Comparison of ENCODE assay signal across 27 cellular contexts in genomic region chr1:183161391-183161790, GRCh38. TPM values are rescaled to one million over a fixed set of nuclear protein-coding genes. Genes with fewer than 3 reads are reported as not detected.
DNase-seq lines count a peak whose midpoint lies in the region; ATAC-seq, FAIRE-seq and TF ChIP-seq lines count a peak whose summit lies in the region.
"Had no signal": no experiment of that assay in that cellular context is flagged by ENCODE, and none has a peak within 500 bp of the region (broad histone marks: within the 10 kb centered on the region; RNA-seq: fewer than 3 reads in every experiment).

No MANE protein-coding gene starts in this region.

- peak overlapping the region; percentile 100 for H3K27ac ChIP-seq in mammary epithelial cell (ENCODE audit: insufficient read depth, low read depth, low read length)
- peak overlapping the region; percentile 99 for H3K27ac ChIP-seq in epithelial cell of prostate
- no peak overlapping the region for H3K27ac ChIP-seq in trophoblast cell (ENCODE audit: low read depth, low read length)
- H3K27ac ChIP-seq: BLaER1 treated with 17β-estradiol and CSF1 and Interleukin-3, amounts not matched to agents 10 nM and 100 nM; Peyer's patch; SJCRH30 had no signal

- peak overlapping the region; percentile 16 for H2BK5ac ChIP-seq in trophoblast cell (ENCODE audit: low read depth, low read length, poor library complexity)

- H4K20me1 ChIP-seq in mammary epithelial cell (ENCODE audit: insufficient read depth, low read length) = no peaks in the 10 kb centered on the region
- H4K20me1 ChIP-seq: BLaER1 treated with 17β-estradiol and CSF1 and Interleukin-3, amounts not matched to agents 10 nM and 100 nM had no signal

- FAIRE-seq in RCC 7860 (lab: Jason Lieb, UNC) = no peak
- FAIRE-seq: GM12891, GM19239, H54, HepG2, K562 had no signal

- H3K4me3 ChIP-seq in mammary epithelial cell (replicated peaks in 1 of 3; ENCODE audit: insufficient read depth in 1 of 3, low read depth in 2 of 3, low read length in 3 of 3) = no peak overlapping the region
- no peak overlapping the region for H3K4me3 ChIP-seq in trophoblast cell (ENCODE audit: low read depth, low read length)
- H3K4me3 ChIP-seq in mucosa of descending colon = no peak overlapping the region
- H3K4me3 ChIP-seq: BLaER1 treated with 17β-estradiol and CSF1 and Interleukin-3, amounts not matched to agents 10 nM and 100 nM; K562; Peyer's patch; SJCRH30 had no signal

- H3K18ac ChIP-seq in trophoblast cell (ENCODE audit: low read length) = no peak overlapping the region

- no peak overlapping the region for H3K4me3 Mint-ChIP-seq in MCF 10A (ENCODE audit: unreplicated experiment)
- H3K4me3 Mint-ChIP-seq: CD8-positive, alpha-beta T cell had no signal

- H3K9me3 ChIP-seq in mammary epithelial cell (replicated peaks; ENCODE audit: insufficient read depth, low read length) (no peaks in the 10 kb centered on the region), trophoblast cell (ENCODE audit: insufficient read depth, low read depth, low read length) (peaks cover 3% of the 10 kb centered on the region), mucosa of descending colon (no peaks in the 10 kb centered on the region)
- H3K9me3 ChIP-seq: Caco-2, Peyer's patch, SJCRH30 had no signal

- peak; percentile 39 for DNase-seq in mammary epithelial cell
- DNase-seq in MCF 10A (ENCODE audit: unreplicated experiment) = no peak
- DNase-seq in RCC 7860 (ENCODE audit: low spot score) = peak; percentile 64
- no peak for DNase-seq in epithelial cell of prostate (ENCODE audit: low read depth, low spot score)
- peak; percentile 17 to 66 for DNase-seq in trophoblast cell
- DNase-seq in KBM-7 = no peak
- DNase-seq in mucosa of descending colon = no peak
- DNase-seq in OCI-M2 (lab: John Stamatoyannopoulos, UW; ENCODE audit: unreplicated experiment) = no peak
- DNase-seq: Caco-2; CD8-positive, alpha-beta T cell; EL; GF-D8; MM.1S; NCI-H1694 treated with DMSO at 0.1 percent for 48 hours; NCI-H2081; NCI-H2227 treated with DMSO at 0.1 percent for 48 hours; NCI-H526 treated with DMSO at 0.1 percent for 48 hours; Peyer's patch; SJCRH30 had no signal

- H2BK12ac ChIP-seq in trophoblast cell (ENCODE audit: low read length) = peak overlapping the region; percentile 86

- peak overlapping the region; percentile 92 for H2AK5ac ChIP-seq in trophoblast cell (ENCODE audit: low read length)

- intact Hi-C loops in mammary epithelial cell (cut with micrococcal nuclease) (no loop called here), MCF 10A (cut with micrococcal nuclease) (no loop called here), mucosa of descending colon (cut with DNase I, micrococcal nuclease) (no loop called here)

- no peak overlapping the region for H3K14ac ChIP-seq in trophoblast cell (ENCODE audit: low read length)

- no peak overlapping the region for H3K4ac ChIP-seq in trophoblast cell (ENCODE audit: low read depth, low read length)

- H2AFZ ChIP-seq in mammary epithelial cell (ENCODE audit: low read depth, low read length) (no peak overlapping the region), trophoblast cell (ENCODE audit: insufficient read depth, low read length, poor library complexity) (no peak overlapping the region)

- H3K9ac ChIP-seq in mammary epithelial cell (ENCODE audit: insufficient read depth, low read length) = no peak overlapping the region
- H3K9ac ChIP-seq in trophoblast cell (ENCODE audit: low read length) = no peak overlapping the region
- H3K9ac ChIP-seq: BLaER1 treated with 17β-estradiol and CSF1 and Interleukin-3, amounts not matched to agents 10 nM and 100 nM had no signal

- H3K27ac Mint-ChIP-seq in MCF 10A (ENCODE audit: low read depth, unreplicated experiment) = no peak overlapping the region
- H3K27ac Mint-ChIP-seq: CD8-positive, alpha-beta T cell had no signal

- no peak overlapping the region for H4K12ac ChIP-seq in trophoblast cell (ENCODE audit: low read depth, low read length)

- POLR2A ChIA-PET in MCF 10A (lab: Yijun Ruan, JAX) = interaction anchor here (0.7 to 8.0 kb wide), 10 partner anchors 12 to 597 kb away, joined by 3 to 69 read pairs (median 6); partner anchors contain the start of gene LAMC2

- H3K27me3 ChIP-seq in mammary epithelial cell (ENCODE audit: insufficient read depth, low read length) = no peaks in the 10 kb centered on the region
- no peaks in the 10 kb centered on the region for H3K27me3 ChIP-seq in trophoblast cell (ENCODE audit: insufficient read depth, low read length)
- H3K27me3 ChIP-seq: BLaER1 treated with 17β-estradiol and CSF1 and Interleukin-3, amounts not matched to agents 10 nM and 100 nM; Peyer's patch; SJCRH30 had no signal

- no TSS peak for BruUV-seq in mammary epithelial cell (replicated peaks; lab: Mats Ljungman, UMichigan)
- BruUV-seq in MCF 10A (replicated peaks; lab: Mats Ljungman, UMichigan) = no TSS peak

- TF ChIP-seq CTCF in mammary epithelial cell (conservative IDR thresholded peaks at IDR 0.05 in 1 of 2, IDR thresholded peaks at IDR 0.05 in 1 of 2; ENCODE audit: extremely low read depth in 1 of 2, insufficient read depth in 1 of 2, low read depth in 1 of 2, low read length in 2 of 2) (no peak), MCF 10A (IDR thresholded peaks at IDR 0.05; ENCODE audit: unreplicated experiment) (no peak), mucosa of descending colon (IDR thresholded peaks at IDR 0.05) (no peak)

- in situ Hi-C loops in mammary epithelial cell (cut with MboI; ENCODE audit: low sequenced_read_pairs in 2 of 2) (no loop called here), KBM-7 (cut with MboI; ENCODE audit: low pct_unique_long_range_greater_than_20kb, low sequenced_read_pairs) (no loop called here)

- H3K23ac ChIP-seq in trophoblast cell (ENCODE audit: low read length) = no peak overlapping the region

- no peak overlapping the region for H4K91ac ChIP-seq in trophoblast cell (ENCODE audit: low read depth, low read length)

- H3K9me3 Mint-ChIP-seq in MCF 10A (ENCODE audit: unreplicated experiment) = no peaks in the 10 kb centered on the region
- H3K9me3 Mint-ChIP-seq: CD8-positive, alpha-beta T cell had no signal

- H2BK120ac ChIP-seq in trophoblast cell (ENCODE audit: insufficient read depth, low read length, poor library complexity) = no peak overlapping the region

- peaks cover 29% of the 10 kb centered on the region for H3K4me1 Mint-ChIP-seq in MCF 10A (ENCODE audit: insufficient read depth, unreplicated experiment)

- ATAC-seq in mucosa of descending colon = no peak
- ATAC-seq: CD8-positive, alpha-beta T cell; HepG2; K562; Right ventricle myocardium inferior; SK-N-SH treated with all-trans-retinoic acid at 6 μM for 48 hours had no signal

- peaks cover 6% of the 10 kb centered on the region for H3K36me3 Mint-ChIP-seq in MCF 10A (ENCODE audit: insufficient read depth, unreplicated experiment)
- H3K36me3 Mint-ChIP-seq: CD8-positive, alpha-beta T cell had no signal

- dilution Hi-C loops in mammary epithelial cell (cut with HindIII; ENCODE audit: low sequenced_read_pairs) = no loop called here

- H3K4me1 ChIP-seq in mammary epithelial cell (ENCODE audit: insufficient read depth, low read length) (peaks cover 59% of the 10 kb centered on the region), trophoblast cell (ENCODE audit: control insufficient read depth in 1 of 2, insufficient read depth in 2 of 2, low read length in 2 of 2) (peaks cover 7 to 19% of the 10 kb centered on the region in 2 experiments), mucosa of descending colon (ENCODE audit: low read depth) (no peaks in the 10 kb centered on the region)
- H3K4me1 ChIP-seq: Peyer's patch had no signal

- CTCF ChIA-PET in mammary epithelial cell (lab: Charles Lee; ENCODE audit: low non-redundant PET) (no interaction called here), MCF 10A (lab: Yijun Ruan, JAX) (interaction anchor here (0.6 to 2.0 kb wide), 8 partner anchors 13 to 199 kb away, joined by 3 to 8 read pairs (median 3); no protein-coding TSS in a partner anchor)

- H3K79me2 ChIP-seq in mammary epithelial cell (ENCODE audit: insufficient read depth, low read length) (no peaks in the 10 kb centered on the region), trophoblast cell (ENCODE audit: control insufficient read depth, insufficient read depth, low read length, poor library complexity) (no peaks in the 10 kb centered on the region)

- no peaks in the 10 kb centered on the region for H3K36me3 ChIP-seq in mammary epithelial cell (ENCODE audit: insufficient read depth, low read length)
- H3K36me3 ChIP-seq in trophoblast cell (ENCODE audit: control insufficient read depth in 1 of 2, insufficient read depth in 2 of 2, low read length in 2 of 2) = no peaks in the 10 kb centered on the region
- H3K36me3 ChIP-seq in mucosa of descending colon (ENCODE audit: low read depth) = no peaks in the 10 kb centered on the region
- H3K36me3 ChIP-seq: BLaER1 treated with 17β-estradiol and CSF1 and Interleukin-3, amounts not matched to agents 10 nM and 100 nM; Peyer's patch; SJCRH30 had no signal

- WGBS in mammary epithelial cell (ENCODE audit: low coverage, missing lambda C conversion rate) = 70% methylated on average over 3 of the region's 3 CpGs
- no CpG with 5 or more reads among the region's 3 CpGs for WGBS in trophoblast cell (ENCODE audit: extremely low coverage, insufficient coverage, insufficient read length)

- H3K4me2 ChIP-seq in mammary epithelial cell (ENCODE audit: insufficient read depth, low read depth, low read length) (no peak overlapping the region), trophoblast cell (ENCODE audit: low read length) (no peak overlapping the region)
- H3K4me2 ChIP-seq: BLaER1 treated with 17β-estradiol and CSF1 and Interleukin-3, amounts not matched to agents 10 nM and 100 nM had no signal

- no peak overlapping the region for H4K8ac ChIP-seq in trophoblast cell (ENCODE audit: low read depth, low read length)

- H3K79me1 ChIP-seq in trophoblast cell (ENCODE audit: low read length) = peaks cover 5% of the 10 kb centered on the region

- no peaks in the 10 kb centered on the region for H3K27me3 Mint-ChIP-seq in MCF 10A (ENCODE audit: insufficient read depth, unreplicated experiment)

RNA-seq across cellular contexts. Expression of gene LAMC2, which starts 24.7 kb away (rescaled TPM):
- total RNA-seq in mammary epithelial cell (1,000 to 10,000 TPM; 1,201 to 2,277 TPM), MCF 10A (2022) (751 and 884 TPM in 2 replicates), mucosa of descending colon (10 to 100 TPM; 16.3 to 36.9 (median 31.0) TPM)
- polyA plus RNA-seq in mammary epithelial cell = 1,668 TPM
- polyA minus RNA-seq in mammary epithelial cell = 2,109 TPM
- 22.9 and 24.7 TPM in 2 replicates for polyA plus RNA-seq in trophoblast cell (2013)
- total RNA-seq: CD8-positive, alpha-beta T cell; HepG2 had no signal

Comparison
In these comparisons a context has a peak if more than half of its experiments do, and no peak if none do; other contexts are left out.
1. DNase-seq: peak in mammary epithelial cell (single experiment), RCC 7860 (single experiment) and trophoblast cell (2 of 2); none in MCF 10A (single experiment), epithelial cell of prostate (single experiment), KBM-7 (single experiment), mucosa of descending colon (0 of 3) and OCI-M2 (single experiment).
2. RNA of gene LAMC2, which starts 24.7 kb away (total RNA-seq): 1,201 to 2,277 TPM in mammary epithelial cell and 751 to 884 TPM in MCF 10A; 16.3 to 36.9 TPM in mucosa of descending colon; every median in the first group is over 10 times any median in the second.